Comparison of ENCODE assay signal across 38 cellular contexts in the genomic region with DNA sequence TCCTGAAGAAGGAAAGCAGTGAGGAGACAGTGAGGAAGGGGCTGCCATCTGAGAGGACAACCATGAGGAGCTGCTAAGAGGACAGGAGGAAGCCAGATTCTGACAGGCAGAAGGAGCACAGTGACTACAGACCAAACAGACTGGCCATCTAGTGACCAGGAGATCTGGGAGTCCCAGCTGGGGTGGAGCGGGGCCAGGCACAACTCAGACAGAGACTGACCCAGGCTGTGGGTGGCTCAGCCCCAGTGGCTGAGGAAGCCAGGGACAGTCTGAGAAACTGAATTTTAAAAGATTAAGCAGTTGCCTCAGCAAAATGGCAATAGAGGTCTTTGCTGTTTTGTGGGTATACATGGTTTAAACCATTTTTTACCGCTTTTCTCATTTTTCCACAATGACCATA. TPM values are rescaled to one million over a fixed set of nuclear protein-coding genes. Genes with fewer than 3 reads are reported as not detected.
"Had no signal": no experiment of that assay in that cellular context is flagged by ENCODE, and none has a peak within 500 bp of the region (broad histone marks: within the 10 kb centered on the region; RNA-seq: fewer than 3 reads in every experiment).

No MANE protein-coding gene starts in this region.

- DNase-seq: activated B cell treated with CpG ODN at 0.5 μM for 24 hours; activated CD4-positive, alpha-beta memory T cell treated with anti-CD3 and anti-CD28 coated beads for 36 hours; activated CD4-positive, alpha-beta T cell treated with anti-CD3 and anti-CD28 coated beads for 4 hours; activated CD4-positive, alpha-beta T cell treated with anti-CD3 and anti-CD28 coated beads, Interleukin-2, amount 10 ng/mL, durations not matched to agents 24 days and 14 days; activated CD4-positive, alpha-beta T cell treated with anti-CD3 and anti-CD28 coated beads, Interleukin-2, amount 50 U/mL, for 1 hour; activated CD4-positive, alpha-beta T cell treated with anti-CD3 and anti-CD28 coated beads, Interleukin-2, amount 50 U/mL, for 4 hours; activated CD4-positive, CD25-positive, alpha-beta regulatory T cell treated with anti-CD3 and anti-CD28 coated beads, Interleukin-2, amount 50 U/mL, for 72 hours; activated CD8-positive, alpha-beta memory T cell treated with anti-CD3 and anti-CD28 coated beads, Interleukin-2, amount 50 U/mL, for 4 hours; activated CD8-positive, alpha-beta T cell treated with anti-CD3 and anti-CD28 coated beads for 36 hours; activated effector memory CD4-positive, alpha-beta T cell treated with anti-CD3 and anti-CD28 coated beads, Interleukin-2, amount 50 U/mL, for 16 hours; activated gamma-delta T cell treated with Interleukin-2 at 50 U/mL for 16 hours; activated naive CD4-positive, alpha-beta T cell; activated naive CD4-positive, alpha-beta T cell treated with anti-CD3 and anti-CD28 coated beads for 36 hours; activated naive CD4-positive, alpha-beta T cell treated with anti-CD3 and anti-CD28 coated beads, Interleukin-2, amount 50 U/mL, for 16 hours; activated naive CD8-positive, alpha-beta T cell treated with anti-CD3 and anti-CD28 coated beads for 36 hours; activated T-cell treated with anti-CD3 and anti-CD28 coated beads for 4 hours; activated T-cell treated with anti-CD3 and anti-CD28 coated beads, Interleukin-2, amount 50 U/mL, for 1 hour; activated T-cell treated with anti-CD3 and anti-CD28 coated beads, Interleukin-2, amount 50 U/mL, for 4 hours; activated T-cell treated with anti-CD3 and anti-CD28 coated beads, Interleukin-2, amount 50 U/mL, for 72 hours; adrenal gland; amniotic stem cell; aorta; body of pancreas; brain microvascular endothelial cell; SW 1271; T-helper 1 cell; T-helper 2 cell; T-helper 9 cell had no signal

- H3K9me3 Mint-ChIP-seq: activated B cell treated with CpG ODN at 0.5 μM for 24 hours; activated CD4-positive, alpha-beta memory T cell treated with anti-CD3 and anti-CD28 coated beads for 36 hours; activated CD4-positive, alpha-beta T cell treated with anti-CD3 and anti-CD28 coated beads, Interleukin-2, amount 10 ng/mL, durations not matched to agents 24 days and 14 days; activated CD8-positive, alpha-beta T cell treated with anti-CD3 and anti-CD28 coated beads for 36 hours; activated naive CD4-positive, alpha-beta T cell treated with anti-CD3 and anti-CD28 coated beads for 36 hours; activated naive CD4-positive, alpha-beta T cell treated with anti-CD3 and anti-CD28 coated beads, Interleukin-2, amount 50 U/mL, for 72 hours; activated naive CD8-positive, alpha-beta T cell treated with anti-CD3 and anti-CD28 coated beads for 36 hours; activated T-cell treated with anti-CD3 and anti-CD28 coated beads, Interleukin-2, amount 50 U/mL, for 4 hours; activated T-cell treated with anti-CD3 and anti-CD28 coated beads, Interleukin-2, amount 50 U/mL, for 72 hours; activated T-helper 1 cell treated with anti-CD3 and anti-CD28 coated beads, Interleukin-12 subunit alpha, Interleukin-12 subunit beta, Interleukin-2, Interleukin-4 antibody, amounts not matched to agents 30 ng/mL and 10 ng/mL and 1 ng/mL, durations not matched to agents 14 hours and 24 hours and 36 hours; activated T-helper 17 cell treated with anti-CD3 and anti-CD28 coated beads, Interleukin-2, amount 50 U/mL, for 72 hours; central memory CD8-positive, alpha-beta T cell; T-helper 1 cell treated with Interleukin-12 subunit alpha and Interleukin-12 subunit beta and Interleukin-4 antibody, amounts not matched to agents 30 μg/mL and 1 μg/mL, for 36 hours; T-helper 2 cell treated with Interferon-gamma antibody and Interleukin-4, amounts not matched to agents 5 μg/mL and 100 μg/mL, for 36 hours had no signal

- H3K27me3 Mint-ChIP-seq: activated CD8-positive, alpha-beta T cell treated with anti-CD3 and anti-CD28 coated beads for 36 hours had no signal

- H3K4me1 Mint-ChIP-seq: activated B cell treated with CpG ODN at 0.5 μM for 24 hours; activated CD4-positive, alpha-beta T cell treated with anti-CD3 and anti-CD28 coated beads, Interleukin-2, amount 10 ng/mL, durations not matched to agents 24 days and 14 days; activated naive CD8-positive, alpha-beta T cell treated with anti-CD3 and anti-CD28 coated beads for 36 hours; activated T-helper 17 cell treated with anti-CD3 and anti-CD28 coated beads, Interleukin-2, amount 50 U/mL, for 72 hours; central memory CD8-positive, alpha-beta T cell had no signal

- H3K9me3 ChIP-seq: adrenal gland, body of pancreas, breast epithelium had no signal

- H3K4me3 ChIP-seq: adrenal gland, body of pancreas, breast epithelium had no signal

- H3K36me3 Mint-ChIP-seq: activated CD4-positive, alpha-beta memory T cell treated with anti-CD3 and anti-CD28 coated beads for 36 hours; activated naive CD4-positive, alpha-beta T cell treated with anti-CD3 and anti-CD28 coated beads, Interleukin-2, amount 50 U/mL, for 72 hours; activated naive CD8-positive, alpha-beta T cell treated with anti-CD3 and anti-CD28 coated beads for 36 hours had no signal

- H3K36me3 ChIP-seq: adrenal gland, brain microvascular endothelial cell, breast epithelium had no signal

- H3K27me3 ChIP-seq: adrenal gland, body of pancreas, breast epithelium had no signal

- H3K4me3 Mint-ChIP-seq: activated B cell treated with CpG ODN at 0.5 μM for 24 hours; activated CD4-positive, alpha-beta memory T cell treated with anti-CD3 and anti-CD28 coated beads for 36 hours; activated CD4-positive, alpha-beta T cell treated with anti-CD3 and anti-CD28 coated beads, Interleukin-2, amount 10 ng/mL, durations not matched to agents 24 days and 14 days; activated CD8-positive, alpha-beta T cell treated with anti-CD3 and anti-CD28 coated beads for 36 hours; activated naive CD4-positive, alpha-beta T cell treated with anti-CD3 and anti-CD28 coated beads for 36 hours; activated naive CD8-positive, alpha-beta T cell treated with anti-CD3 and anti-CD28 coated beads for 36 hours; activated T-cell treated with anti-CD3 and anti-CD28 coated beads, Interleukin-2, amount 50 U/mL, for 4 hours; activated T-cell treated with anti-CD3 and anti-CD28 coated beads, Interleukin-2, amount 50 U/mL, for 72 hours; activated T-helper 1 cell treated with anti-CD3 and anti-CD28 coated beads, Interleukin-12 subunit alpha, Interleukin-12 subunit beta, Interleukin-2, Interleukin-4 antibody, amounts not matched to agents 30 ng/mL and 10 ng/mL and 1 ng/mL, durations not matched to agents 14 hours and 24 hours and 36 hours; activated T-helper 17 cell treated with anti-CD3 and anti-CD28 coated beads, Interleukin-2, amount 50 U/mL, for 72 hours; central memory CD8-positive, alpha-beta T cell; T-helper 1 cell treated with Interleukin-12 subunit alpha and Interleukin-12 subunit beta and Interleukin-4 antibody, amounts not matched to agents 30 μg/mL and 1 μg/mL, for 36 hours; T-helper 2 cell treated with Interferon-gamma antibody and Interleukin-4, amounts not matched to agents 5 μg/mL and 100 μg/mL, for 36 hours had no signal

- H3K27ac ChIP-seq: adrenal gland, body of pancreas, brain microvascular endothelial cell, breast epithelium, VCaP had no signal

- H3K27ac Mint-ChIP-seq: activated B cell treated with CpG ODN at 0.5 μM for 24 hours; activated CD4-positive, alpha-beta memory T cell treated with anti-CD3 and anti-CD28 coated beads for 36 hours; activated CD4-positive, alpha-beta T cell treated with anti-CD3 and anti-CD28 coated beads, Interleukin-2, amount 10 ng/mL, durations not matched to agents 24 days and 14 days; activated CD8-positive, alpha-beta T cell treated with anti-CD3 and anti-CD28 coated beads for 36 hours; activated naive CD4-positive, alpha-beta T cell treated with anti-CD3 and anti-CD28 coated beads for 36 hours; activated naive CD4-positive, alpha-beta T cell treated with anti-CD3 and anti-CD28 coated beads, Interleukin-2, amount 50 U/mL, for 72 hours; activated naive CD8-positive, alpha-beta T cell treated with anti-CD3 and anti-CD28 coated beads for 36 hours; activated T-cell treated with anti-CD3 and anti-CD28 coated beads, Interleukin-2, amount 50 U/mL, for 72 hours; activated T-helper 1 cell treated with anti-CD3 and anti-CD28 coated beads, Interleukin-12 subunit alpha, Interleukin-12 subunit beta, Interleukin-2, Interleukin-4 antibody, amounts not matched to agents 30 ng/mL and 10 ng/mL and 1 ng/mL, durations not matched to agents 14 hours and 24 hours and 36 hours; activated T-helper 17 cell treated with anti-CD3 and anti-CD28 coated beads, Interleukin-2, amount 50 U/mL, for 72 hours; T-helper 1 cell treated with Interleukin-12 subunit alpha and Interleukin-12 subunit beta and Interleukin-4 antibody, amounts not matched to agents 30 μg/mL and 1 μg/mL, for 36 hours; T-helper 2 cell treated with Interferon-gamma antibody and Interleukin-4, amounts not matched to agents 5 μg/mL and 100 μg/mL, for 36 hours had no signal

- H3K4me1 ChIP-seq: adrenal gland, body of pancreas, breast epithelium had no signal

- ATAC-seq: activated CD8-positive, alpha-beta T cell treated with anti-CD3 and anti-CD28 coated beads for 36 hours; activated naive CD4-positive, alpha-beta T cell treated with anti-CD3 and anti-CD28 coated beads, Interleukin-2, amount 50 U/mL, for 72 hours; activated T-cell treated with anti-CD3 and anti-CD28 coated beads, Interleukin-2, amount 50 U/mL, for 4 hours; activated T-cell treated with anti-CD3 and anti-CD28 coated beads, Interleukin-2, amount 50 U/mL, for 72 hours; activated T-helper 17 cell treated with anti-CD3 and anti-CD28 coated beads, Interleukin-2, amount 50 U/mL, for 72 hours; body of pancreas had no signal

RNA-seq across cellular contexts. Expression of a gene that starts 28.9 kb away (rescaled TPM):
- total RNA-seq: activated B cell treated with CpG ODN at 0.5 μM for 24 hours; activated CD4-positive, alpha-beta memory T cell treated with anti-CD3 and anti-CD28 coated beads for 36 hours; activated CD4-positive, alpha-beta T cell treated with anti-CD3 and anti-CD28 coated beads, Interleukin-2, amount 10 ng/mL, durations not matched to agents 24 days and 14 days; activated CD8-positive, alpha-beta memory T cell treated with anti-CD3 and anti-CD28 coated beads for 36 hours; activated CD8-positive, alpha-beta T cell treated with anti-CD3 and anti-CD28 coated beads for 36 hours; activated naive CD4-positive, alpha-beta T cell treated with anti-CD3 and anti-CD28 coated beads for 36 hours; activated naive CD4-positive, alpha-beta T cell treated with anti-CD3 and anti-CD28 coated beads, Interleukin-2, amount 50 U/mL, for 72 hours; activated naive CD8-positive, alpha-beta T cell treated with anti-CD3 and anti-CD28 coated beads for 36 hours; activated T-cell treated with anti-CD3 and anti-CD28 coated beads, Interleukin-2, amount 50 U/mL, for 4 hours; activated T-cell treated with anti-CD3 and anti-CD28 coated beads, Interleukin-2, amount 50 U/mL, for 72 hours; activated T-helper 1 cell treated with anti-CD3 and anti-CD28 coated beads, Interleukin-12 subunit alpha, Interleukin-12 subunit beta, Interleukin-2, Interleukin-4 antibody, amounts not matched to agents 30 ng/mL and 10 ng/mL and 1 ng/mL, durations not matched to agents 14 hours and 24 hours and 36 hours; activated T-helper 17 cell treated with anti-CD3 and anti-CD28 coated beads, Interleukin-2, amount 50 U/mL, for 72 hours; adrenal gland; aorta; astrocyte; body of pancreas; breast epithelium had no signal
